Comparison of ENCODE assay signal across 8 cellular contexts in genomic region chr3:134640872-134641470, GRCh38. TPM values are rescaled to one million over a fixed set of nuclear protein-coding genes. Genes with fewer than 3 reads are reported as not detected.
DNase-seq lines count a peak whose midpoint lies in the region; ATAC-seq and TF ChIP-seq lines count a peak whose summit lies in the region.

No MANE protein-coding gene starts in this region.

- peak; percentile 11 for DNase-seq in activated CD4-positive, alpha-beta T cell treated with anti-CD3 and anti-CD28 coated beads for 48 hours
- DNase-seq in activated CD4-positive, alpha-beta T cell treated with anti-CD3 and anti-CD28 coated beads for 4 hours: no peak
- DNase-seq in adrenal gland (peak in 1 of 7 donors; percentile 74), left lobe of liver (ENCODE audit: low spot score) (peak; percentile 41), posterior vena cava (ENCODE audit: low spot score) (no peak), NCI-H2081 treated with DMSO at 0.1 percent for 48 hours (lab: John Stamatoyannopoulos, UW) (no peak)
- DNase-seq in central memory CD4-positive, alpha-beta T cell: no peak

- no peak overlapping the region for H3K27ac ChIP-seq in adrenal gland

- no peaks in the 10 kb centered on the region for H3K36me3 ChIP-seq in adrenal gland (replicated peaks in 1 of 2)

- no peaks in the 10 kb centered on the region for H3K27me3 ChIP-seq in adrenal gland

- H3K4me3 ChIP-seq in adrenal gland: no peak overlapping the region

- intact Hi-C loops in adrenal gland (cut with DNase I): no loop called here
- intact Hi-C loops in posterior vena cava (cut with DNase I): no loop called here

- ATAC-seq in left lobe of liver: peak; percentile 75

- no peak for TF ChIP-seq POLR2A in adrenal gland (IDR thresholded peaks at IDR 0.05)

- 71 to 80% (median 77%) methylated on average over 4 of the region's 4 CpGs for WGBS in adrenal gland, 4 donors

- TF ChIP-seq EP300 in Ishikawa (IDR thresholded peaks at IDR 0.05; ENCODE audit: borderline replicate concordance): no peak

- H3K4me1 ChIP-seq in adrenal gland (replicated peaks in 1 of 2): peaks cover 4 to 16% of the 10 kb centered on the region in 2 donors

- H3K9me3 ChIP-seq in adrenal gland (replicated peaks in 1 of 3): no peaks in the 10 kb centered on the region

- TF ChIP-seq CTCF in adrenal gland (IDR thresholded peaks at IDR 0.05): peak in 5 of 6 experiments; percentile 12 to 51 (median 38)

- TF ChIP-seq RAD21 in Ishikawa (IDR thresholded peaks at IDR 0.05; ENCODE audit: low read depth): peak; percentile 27; the same call in 1 of the 2 replicates

TF ChIP-seq in Ishikawa, 13 proteins besides CTCF, POLR2A, EP300 and RAD21:
- no peak for TF ChIP-seq CREB1 (IDR thresholded peaks at IDR 0.05; ENCODE audit: low read depth)
- no peak for TF ChIP-seq NFIC (IDR thresholded peaks at IDR 0.05)

RNA-seq across cellular contexts. Expression of gene KY, which starts 9.9 kb away (rescaled TPM):
- total RNA-seq in adrenal gland (10 to 100 TPM in 4 of 8 donors, 1 to 10 TPM in 4; 1.3 to 21.1 (median 12.7) TPM), left lobe of liver (not detected), posterior vena cava (1 to 10 TPM; 3.2 to 3.8 TPM)
- 1 to 10 TPM; 1.9 to 3.7 (median 1.9) TPM for polyA plus RNA-seq in adrenal gland

Comparison
In these comparisons a context has a peak if more than half of its experiments do, and no peak if none do; other contexts are left out.
1. DNase-seq: peak in activated CD4-positive, alpha-beta T cell treated with anti-CD3 and anti-CD28 coated beads for 48 hours (single experiment) and left lobe of liver (single experiment); none in activated CD4-positive, alpha-beta T cell treated with anti-CD3 and anti-CD28 coated beads for 4 hours (0 of 2), posterior vena cava (single experiment), NCI-H2081 treated with DMSO at 0.1 percent for 48 hours (single experiment) and central memory CD4-positive, alpha-beta T cell (single experiment).